In genomic region chr6:76633259-76633658, GRCh38 we compare ENCODE assay signal across 17 cellular contexts.
A peak's percentile ranks its signal among the peaks of the same experiment; 100 is the strongest.
DNase-seq lines count a peak whose midpoint lies in the region; TF ChIP-seq lines count a peak whose summit lies in the region.
"Had no signal": no experiment of that assay in that cellular context is flagged by ENCODE, and none has a peak within 500 bp of the region (broad histone marks: within the 10 kb centered on the region; RNA-seq: fewer than 3 reads in every experiment).

No MANE protein-coding gene starts in this region.

- H3K4me3 ChIP-seq in OCI-LY3 (ENCODE audit: low read length) (no peak overlapping the region), epithelial cell of esophagus (ENCODE audit: low read length) (no peak overlapping the region)
- H3K4me3 ChIP-seq: BLaER1, heart left ventricle, thoracic aorta had no signal

- CTCF ChIA-PET in activated CD4-positive, alpha-beta memory T cell treated with anti-CD3 and anti-CD28 coated beads, Interleukin-2, amount 10 ng/mL, durations not matched to agents 7 days and 5 days (lab: Charles Lee): no interaction called here

- H3K4me2 ChIP-seq in OCI-LY3 (ENCODE audit: low read length): no peak overlapping the region
- H3K4me2 ChIP-seq: BLaER1 had no signal

- H3K4me1 ChIP-seq in OCI-LY3 (ENCODE audit: low read length): peaks cover 9% of the 10 kb centered on the region
- H3K4me1 ChIP-seq: BLaER1, heart left ventricle had no signal

- no peaks in the 10 kb centered on the region for H3K27me3 ChIP-seq in OCI-LY3 (ENCODE audit: low read depth, low read length)
- H3K27me3 ChIP-seq: BLaER1, heart left ventricle had no signal

- H3K36me3 ChIP-seq in OCI-LY3 (replicated peaks; ENCODE audit: low read depth, low read length): no peaks in the 10 kb centered on the region
- H3K36me3 ChIP-seq: BLaER1, heart left ventricle, thoracic aorta had no signal

- DNase-seq in COLO829 (ENCODE audit: low spot score) (peak; percentile 36), epithelial cell of esophagus (ENCODE audit: low read depth) (no peak), mucosa of gallbladder (ENCODE audit: low spot score) (no peak), KG1 (lab: John Stamatoyannopoulos, UW) (no peak)
- no peak for DNase-seq in activated CD4-positive, alpha-beta memory T cell treated with anti-CD3 and anti-CD28 coated beads, Interleukin-2, amount 10 ng/mL, durations not matched to agents 7 days and 5 days
- DNase-seq: activated naive CD4-positive, alpha-beta T cell; erythroblast; kidney glomerular epithelial cell; nucleus accumbens; stimulated activated CD4-positive, alpha-beta T cell treated with anti-CD3 and anti-CD28 coated beads, Interleukin-4, amount 100 ng/mL, for 24 hours had no signal

- no peak overlapping the region for H3K9ac ChIP-seq in OCI-LY3 (ENCODE audit: low read length)
- H3K9ac ChIP-seq: BLaER1 had no signal

- H3K27me3 Mint-ChIP-seq in activated CD4-positive, alpha-beta memory T cell treated with anti-CD3 and anti-CD28 coated beads, Interleukin-2, amount 10 ng/mL, durations not matched to agents 7 days and 5 days: no peaks in the 10 kb centered on the region
- H3K27me3 Mint-ChIP-seq: dendritic cell treated with granulocyte-macrophage colony-stimulating factor and Interleukin-4, amounts not matched to agents 40 ng/mL and 50 ng/mL, for 4 days had no signal

- H4K20me1 ChIP-seq in OCI-LY3 (ENCODE audit: insufficient read depth, low read length): no peaks in the 10 kb centered on the region
- H4K20me1 ChIP-seq: BLaER1 had no signal

- H2AFZ ChIP-seq in OCI-LY3 (ENCODE audit: low read depth, low read length): 0 out of 2 replicates have a peak overlapping the region, but pooled peaks have one; percentile 50

- H3K4me3 Mint-ChIP-seq in activated CD4-positive, alpha-beta memory T cell treated with anti-CD3 and anti-CD28 coated beads, Interleukin-2, amount 10 ng/mL, durations not matched to agents 7 days and 5 days: no peak overlapping the region
- H3K4me3 Mint-ChIP-seq: dendritic cell treated with granulocyte-macrophage colony-stimulating factor and Interleukin-4, amounts not matched to agents 40 ng/mL and 50 ng/mL, for 4 days; T-helper 1 cell treated with Interleukin-12 subunit alpha and Interleukin-12 subunit beta and Interleukin-4 antibody, amounts not matched to agents 30 μg/mL and 1 μg/mL, for 36 hours had no signal

- H3K4me1 Mint-ChIP-seq in activated CD4-positive, alpha-beta memory T cell treated with anti-CD3 and anti-CD28 coated beads, Interleukin-2, amount 10 ng/mL, durations not matched to agents 7 days and 5 days: no peaks in the 10 kb centered on the region

- TF ChIP-seq CTCF in GM12872 (IDR thresholded peaks at IDR 0.05; ENCODE audit: insufficient read depth, low read depth, low read length) (0 out of 3 replicates have a peak, but pooled peaks have one; percentile 7), OCI-LY3 (IDR thresholded peaks at IDR 0.05; ENCODE audit: low read depth, low read length) (peak; percentile 38; the same call in 1 of the 2 replicates), epithelial cell of esophagus (IDR thresholded peaks at IDR 0.05; ENCODE audit: insufficient read depth, low read depth, low read length, missing control alignments) (peak; percentile 19)

- POLR2A ChIA-PET in activated CD4-positive, alpha-beta memory T cell treated with anti-CD3 and anti-CD28 coated beads, Interleukin-2, amount 10 ng/mL, durations not matched to agents 7 days and 5 days (lab: Charles Lee): no interaction called here

- H3K79me2 ChIP-seq in OCI-LY3 (ENCODE audit: low read length): no peaks in the 10 kb centered on the region

- no peak overlapping the region for H3K27ac Mint-ChIP-seq in activated CD4-positive, alpha-beta memory T cell treated with anti-CD3 and anti-CD28 coated beads, Interleukin-2, amount 10 ng/mL, durations not matched to agents 7 days and 5 days
- H3K27ac Mint-ChIP-seq: dendritic cell treated with granulocyte-macrophage colony-stimulating factor and Interleukin-4, amounts not matched to agents 40 ng/mL and 50 ng/mL, for 4 days; T-helper 1 cell treated with Interleukin-12 subunit alpha and Interleukin-12 subunit beta and Interleukin-4 antibody, amounts not matched to agents 30 μg/mL and 1 μg/mL, for 36 hours had no signal

- no peaks in the 10 kb centered on the region for H3K36me3 Mint-ChIP-seq in activated CD4-positive, alpha-beta memory T cell treated with anti-CD3 and anti-CD28 coated beads, Interleukin-2, amount 10 ng/mL, durations not matched to agents 7 days and 5 days (ENCODE audit: low read depth)

- H3K9me3 ChIP-seq in OCI-LY3 (ENCODE audit: insufficient read depth, low read length): no peaks in the 10 kb centered on the region
- H3K9me3 ChIP-seq: BLaER1, thoracic aorta had no signal

- H3K9me3 Mint-ChIP-seq in activated CD4-positive, alpha-beta memory T cell treated with anti-CD3 and anti-CD28 coated beads, Interleukin-2, amount 10 ng/mL, durations not matched to agents 7 days and 5 days: peaks cover 8% of the 10 kb centered on the region
- H3K9me3 Mint-ChIP-seq: T-helper 1 cell treated with Interleukin-12 subunit alpha and Interleukin-12 subunit beta and Interleukin-4 antibody, amounts not matched to agents 30 μg/mL and 1 μg/mL, for 36 hours had no signal

- no peak overlapping the region for H3K27ac ChIP-seq in OCI-LY3 (ENCODE audit: low read length)
- H3K27ac ChIP-seq: BLaER1, heart left ventricle, thoracic aorta had no signal
